In the genomic region with DNA sequence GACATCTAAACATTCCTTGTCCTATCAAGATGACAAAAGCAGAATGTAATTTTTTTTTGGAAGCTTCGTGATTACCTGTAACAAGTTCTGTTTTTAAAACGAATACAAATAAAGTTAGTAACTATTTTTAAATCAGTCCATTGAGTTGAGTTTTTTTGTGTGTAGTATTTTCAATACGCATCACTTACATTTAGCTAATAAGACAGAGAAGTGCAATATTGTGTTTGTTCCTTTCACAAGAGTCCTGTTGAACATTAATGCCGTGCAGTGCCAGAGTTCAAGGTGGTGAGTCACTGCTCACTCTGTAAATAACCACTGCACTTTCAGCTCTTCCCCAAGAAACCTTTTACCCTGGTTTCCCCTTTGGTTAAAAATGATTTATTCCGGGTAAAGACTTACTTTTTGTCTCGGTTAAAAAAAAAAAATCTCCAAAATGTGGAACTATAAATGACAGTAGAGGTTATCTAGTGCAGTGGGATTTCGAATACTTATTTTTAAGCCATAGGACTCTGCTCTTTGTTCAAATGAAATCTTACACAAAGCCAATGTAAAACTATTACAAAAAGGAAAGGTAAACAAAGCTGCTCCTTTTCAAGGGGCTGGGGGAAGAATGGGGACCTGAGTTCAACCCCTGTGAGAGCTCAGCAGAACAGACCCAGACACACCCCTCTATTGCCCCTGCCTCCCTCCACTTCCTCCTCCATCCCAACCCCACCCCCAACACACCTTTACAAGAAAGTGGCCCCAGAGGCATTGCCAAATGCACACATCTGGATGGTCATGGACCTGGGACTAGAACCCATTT, we compare ENCODE assay signal across 1 cellular context.
TF ChIP-seq lines count a peak whose summit lies in the region.

No MANE protein-coding gene starts in this region.

TF ChIP-seq in HepG2, 621 proteins besides CTCF, POLR2A, EP300 and RAD21 (continued from another document and continues in another):
- TF ChIP-seq FOXK2 (IDR thresholded peaks at IDR 0.05) (peak; percentile 5; the same call in 1 of the 2 replicates), ZNF644 (CRISPR knock-in tag; IDR thresholded peaks at IDR 0.05; ENCODE audit: low read depth) (0 out of 2 replicates have a peak, but pooled peaks have one; percentile 10), ATF6 (CRISPR knock-in tag; conservative IDR thresholded peaks at IDR 0.05) (no peak), ZNF879 (CRISPR knock-in tag; IDR thresholded peaks at IDR 0.05) (no peak), HNF4G (IDR thresholded peaks at IDR 0.05; ENCODE audit: borderline replicate concordance, low read depth, low read length) (peak; percentile 85), HNF4G (CRISPR knock-in tag; IDR thresholded peaks at IDR 0.05; ENCODE audit: borderline replicate concordance, low read depth) (no peak), ZNF850 (CRISPR knock-in tag; conservative IDR thresholded peaks at IDR 0.05) (no peak), NRL (CRISPR knock-in tag; IDR thresholded peaks at IDR 0.05; ENCODE audit: borderline replicate concordance) (no peak), ZNF451 (CRISPR knock-in tag; IDR thresholded peaks at IDR 0.05) (no peak), SNRNP70 (IDR thresholded peaks at IDR 0.05; ENCODE audit: low read depth, low read length) (no peak), SKI (IDR thresholded peaks at IDR 0.05; ENCODE audit: partially characterized antibody) (no peak), ZBTB37 (CRISPR knock-in tag; IDR thresholded peaks at IDR 0.05) (0 out of 2 replicates have a peak, but pooled peaks have one; percentile 46), ZSCAN30 (CRISPR knock-in tag; IDR thresholded peaks at IDR 0.05) (no peak), POGK (CRISPR knock-in tag; conservative IDR thresholded peaks at IDR 0.05) (no peak; the same call in 1 of the 2 replicates), ZNF501 (CRISPR knock-in tag; IDR thresholded peaks at IDR 0.05) (no peak), ATF1 (CRISPR knock-in tag; IDR thresholded peaks at IDR 0.05) (no peak), KLF16 (CRISPR knock-in tag; IDR thresholded peaks at IDR 0.05) (peak in 1 of 2 experiments; percentile 53; a peak in 1 of 4 replicates), MED8 (CRISPR knock-in tag; IDR thresholded peaks at IDR 0.05; ENCODE audit: insufficient replicate concordance) (no peak), ZNF264 (CRISPR knock-in tag; IDR thresholded peaks at IDR 0.05) (no peak), GATAD2A (CRISPR knock-in tag; IDR thresholded peaks at IDR 0.05) (peak; percentile 96), KLF6 (CRISPR knock-in tag; IDR thresholded peaks at IDR 0.05) (no peak), PLSCR1 (CRISPR knock-in tag; IDR thresholded peaks at IDR 0.05; ENCODE audit: borderline replicate concordance) (no peak), IKZF4 (CRISPR knock-in tag; IDR thresholded peaks at IDR 0.05; ENCODE audit: borderline replicate concordance, low read depth, not compliant biosample characterization) (no peak), NR2C2 (CRISPR knock-in tag; IDR thresholded peaks at IDR 0.05; ENCODE audit: borderline replicate concordance) (peak; percentile 35; the same call in 1 of the 2 replicates), ZNF547 (CRISPR knock-in tag; IDR thresholded peaks at IDR 0.05) (no peak), MAZ (IDR thresholded peaks at IDR 0.05; ENCODE audit: borderline replicate concordance, low read depth, low read length) (peak; percentile 51; the same call in 1 of the 2 replicates), MAZ (CRISPR knock-in tag; IDR thresholded peaks at IDR 0.05; ENCODE audit: low read depth) (no peak), DPF2 (CRISPR knock-in tag; IDR thresholded peaks at IDR 0.05; ENCODE audit: borderline replicate concordance, low read depth) (peak; percentile 99), NFYC (CRISPR knock-in tag; IDR thresholded peaks at IDR 0.05) (no peak), ZNF207 (IDR thresholded peaks at IDR 0.05; ENCODE audit: borderline replicate concordance) (no peak), ZNF562 (CRISPR knock-in tag; IDR thresholded peaks at IDR 0.05; ENCODE audit: borderline replicate concordance) (no peak), ZNF713 (CRISPR knock-in tag; IDR thresholded peaks at IDR 0.05) (no peak), SMYD3 (CRISPR knock-in tag; IDR thresholded peaks at IDR 0.05) (0 out of 2 replicates have a peak, but pooled peaks have one; percentile 47), ARNT2 (CRISPR knock-in tag; IDR thresholded peaks at IDR 0.05; ENCODE audit: low read depth) (no peak), ZNF136 (CRISPR knock-in tag; IDR thresholded peaks at IDR 0.05; ENCODE audit: low read depth) (no peak), MAFK (conservative IDR thresholded peaks at IDR 0.05 in 1 of 2, IDR thresholded peaks at IDR 0.05 in 1 of 2; ENCODE audit: low read length in 2 of 2) (no peak), REPIN1 (CRISPR knock-in tag; IDR thresholded peaks at IDR 0.05; ENCODE audit: borderline replicate concordance, low read depth) (0 out of 2 replicates have a peak, but pooled peaks have one; percentile 31), ZNF414 (CRISPR knock-in tag; IDR thresholded peaks at IDR 0.05) (peak; percentile 45; the same call in 1 of the 2 replicates), HOXA9 (CRISPR knock-in tag; IDR thresholded peaks at IDR 0.05; ENCODE audit: borderline replicate concordance) (no peak), ZNF232 (CRISPR knock-in tag; IDR thresholded peaks at IDR 0.05; ENCODE audit: borderline replicate concordance) (no peak)
- TF ChIP-seq, protein P1, sequence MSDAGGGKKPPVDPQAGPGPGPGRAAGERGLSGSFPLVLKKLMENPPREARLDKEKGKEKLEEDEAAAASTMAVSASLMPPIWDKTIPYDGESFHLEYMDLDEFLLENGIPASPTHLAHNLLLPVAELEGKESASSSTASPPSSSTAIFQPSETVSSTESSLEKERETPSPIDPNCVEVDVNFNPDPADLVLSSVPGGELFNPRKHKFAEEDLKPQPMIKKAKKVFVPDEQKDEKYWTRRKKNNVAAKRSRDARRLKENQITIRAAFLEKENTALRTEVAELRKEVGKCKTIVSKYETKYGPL (CRISPR knock-in tag; IDR thresholded peaks at IDR 0.05) = no peak
- TF ChIP-seq, protein P2, sequence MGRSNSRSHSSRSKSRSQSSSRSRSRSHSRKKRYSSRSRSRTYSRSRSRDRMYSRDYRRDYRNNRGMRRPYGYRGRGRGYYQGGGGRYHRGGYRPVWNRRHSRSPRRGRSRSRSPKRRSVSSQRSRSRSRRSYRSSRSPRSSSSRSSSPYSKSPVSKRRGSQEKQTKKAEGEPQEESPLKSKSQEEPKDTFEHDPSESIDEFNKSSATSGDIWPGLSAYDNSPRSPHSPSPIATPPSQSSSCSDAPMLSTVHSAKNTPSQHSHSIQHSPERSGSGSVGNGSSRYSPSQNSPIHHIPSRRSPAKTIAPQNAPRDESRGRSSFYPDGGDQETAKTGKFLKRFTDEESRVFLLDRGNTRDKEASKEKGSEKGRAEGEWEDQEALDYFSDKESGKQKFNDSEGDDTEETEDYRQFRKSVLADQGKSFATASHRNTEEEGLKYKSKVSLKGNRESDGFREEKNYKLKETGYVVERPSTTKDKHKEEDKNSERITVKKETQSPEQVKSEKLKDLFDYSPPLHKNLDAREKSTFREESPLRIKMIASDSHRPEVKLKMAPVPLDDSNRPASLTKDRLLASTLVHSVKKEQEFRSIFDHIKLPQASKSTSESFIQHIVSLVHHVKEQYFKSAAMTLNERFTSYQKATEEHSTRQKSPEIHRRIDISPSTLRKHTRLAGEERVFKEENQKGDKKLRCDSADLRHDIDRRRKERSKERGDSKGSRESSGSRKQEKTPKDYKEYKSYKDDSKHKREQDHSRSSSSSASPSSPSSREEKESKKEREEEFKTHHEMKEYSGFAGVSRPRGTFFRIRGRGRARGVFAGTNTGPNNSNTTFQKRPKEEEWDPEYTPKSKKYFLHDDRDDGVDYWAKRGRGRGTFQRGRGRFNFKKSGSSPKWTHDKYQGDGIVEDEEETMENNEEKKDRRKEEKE (IDR thresholded peaks at IDR 0.05) = no peak
- TF ChIP-seq, protein P3, sequence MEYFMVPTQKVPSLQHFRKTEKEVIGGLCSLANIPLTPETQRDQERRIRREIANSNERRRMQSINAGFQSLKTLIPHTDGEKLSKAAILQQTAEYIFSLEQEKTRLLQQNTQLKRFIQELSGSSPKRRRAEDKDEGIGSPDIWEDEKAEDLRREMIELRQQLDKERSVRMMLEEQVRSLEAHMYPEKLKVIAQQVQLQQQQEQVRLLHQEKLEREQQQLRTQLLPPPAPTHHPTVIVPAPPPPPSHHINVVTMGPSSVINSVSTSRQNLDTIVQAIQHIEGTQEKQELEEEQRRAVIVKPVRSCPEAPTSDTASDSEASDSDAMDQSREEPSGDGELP (IDR thresholded peaks at IDR 0.05; ENCODE audit: borderline replicate concordance, low read depth) = peak; percentile 28; the same call in 1 of the 2 replicates
- TF ChIP-seq, protein P4, sequence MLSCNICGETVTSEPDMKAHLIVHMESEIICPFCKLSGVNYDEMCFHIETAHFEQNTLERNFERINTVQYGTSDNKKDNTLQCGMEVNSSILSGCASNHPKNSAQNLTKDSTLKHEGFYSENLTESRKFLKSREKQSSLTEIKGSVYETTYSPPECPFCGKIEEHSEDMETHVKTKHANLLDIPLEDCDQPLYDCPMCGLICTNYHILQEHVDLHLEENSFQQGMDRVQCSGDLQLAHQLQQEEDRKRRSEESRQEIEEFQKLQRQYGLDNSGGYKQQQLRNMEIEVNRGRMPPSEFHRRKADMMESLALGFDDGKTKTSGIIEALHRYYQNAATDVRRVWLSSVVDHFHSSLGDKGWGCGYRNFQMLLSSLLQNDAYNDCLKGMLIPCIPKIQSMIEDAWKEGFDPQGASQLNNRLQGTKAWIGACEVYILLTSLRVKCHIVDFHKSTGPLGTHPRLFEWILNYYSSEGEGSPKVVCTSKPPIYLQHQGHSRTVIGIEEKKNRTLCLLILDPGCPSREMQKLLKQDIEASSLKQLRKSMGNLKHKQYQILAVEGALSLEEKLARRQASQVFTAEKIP (CRISPR knock-in tag; IDR thresholded peaks at IDR 0.05; ENCODE audit: borderline replicate concordance) = no peak
